In the genomic region with DNA sequence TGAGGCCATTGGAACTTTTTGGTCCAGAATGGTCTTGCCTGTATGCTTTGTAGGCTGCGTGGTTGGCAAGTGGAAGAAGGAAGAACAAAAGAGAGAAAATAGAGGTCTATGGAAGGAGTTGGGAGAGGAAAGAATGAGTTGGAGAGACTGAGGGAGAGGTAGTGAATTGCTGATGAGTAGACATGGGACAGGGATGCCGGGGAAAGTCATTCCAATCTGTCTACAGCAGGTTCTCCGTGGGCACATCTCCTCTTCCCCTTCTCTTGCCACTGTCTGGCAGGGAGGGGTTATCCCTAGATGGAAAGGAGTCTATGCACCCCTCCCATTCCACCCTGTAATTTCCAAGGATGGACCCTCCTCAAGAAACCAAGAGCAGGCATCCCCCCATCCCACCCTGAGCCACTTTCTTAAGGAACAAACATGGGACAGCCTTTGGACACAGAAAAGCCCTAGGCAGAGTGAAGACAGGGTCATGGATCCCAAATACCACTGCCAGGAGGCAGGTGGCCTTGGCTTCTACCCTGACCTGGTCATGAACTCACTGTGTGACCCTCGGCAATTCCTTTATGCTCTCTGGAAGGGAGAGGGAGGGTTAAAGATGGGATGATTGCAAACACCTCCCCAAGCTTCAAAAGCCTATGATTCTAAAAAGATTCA, we compare ENCODE assay signal across 30 cellular contexts.
A peak's percentile ranks its signal among the peaks of the same experiment; 100 is the strongest.
DNase-seq lines count a peak whose midpoint lies in the region; ATAC-seq and TF ChIP-seq lines count a peak whose summit lies in the region.
"Had no signal": no experiment of that assay in that cellular context is flagged by ENCODE, and none has a peak within 500 bp of the region (broad histone marks: within the 10 kb centered on the region; RNA-seq: fewer than 3 reads in every experiment).

No MANE protein-coding gene starts in this region.

- CTCF ChIA-PET in activated naive CD4-positive, alpha-beta T cell treated with anti-CD3 and anti-CD28 coated beads, Interleukin-2, amount 10 ng/mL, durations not matched to agents 7 days and 5 days (lab: Charles Lee) = no interaction called here
- CTCF ChIA-PET in activated naive CD4-positive, alpha-beta T cell treated with anti-CD3 and anti-CD28 coated beads for 36 hours (lab: Charles Lee) = no interaction called here

- intact Hi-C loops in activated naive CD4-positive, alpha-beta T cell treated with anti-CD3 and anti-CD28 coated beads for 36 hours (cut with micrococcal nuclease) = no loop called here

- WGBS in upper lobe of left lung, 2 donors = 87 to 91% methylated on average over 3 to 4 of the region's 4 CpGs

- no peaks in the 10 kb centered on the region for H3K9me3 Mint-ChIP-seq in activated naive CD4-positive, alpha-beta T cell treated with anti-CD3 and anti-CD28 coated beads, Interleukin-2, amount 10 ng/mL, durations not matched to agents 7 days and 5 days
- H3K9me3 Mint-ChIP-seq in activated naive CD4-positive, alpha-beta T cell treated with anti-CD3 and anti-CD28 coated beads for 36 hours = no peaks in the 10 kb centered on the region
- no peaks in the 10 kb centered on the region for H3K9me3 Mint-ChIP-seq in effector memory CD8-positive, alpha-beta T cell
- H3K9me3 Mint-ChIP-seq in stimulated activated effector memory CD8-positive, alpha-beta T cell treated with anti-CD3 and anti-CD28 coated beads, Interleukin-12 subunit alpha, Interleukin-12 subunit beta, amount 100 ng/mL, for 72 hours = no peaks in the 10 kb centered on the region
- H3K9me3 Mint-ChIP-seq: nephron progenitor cell had no signal

- no peak for DNase-seq in activated naive CD4-positive, alpha-beta T cell treated with anti-CD3 and anti-CD28 coated beads, Interleukin-2, amount 10 ng/mL, durations not matched to agents 7 days and 5 days
- no peak for DNase-seq in activated naive CD4-positive, alpha-beta T cell treated with anti-CD3 and anti-CD28 coated beads for 36 hours
- no peak for DNase-seq in effector memory CD8-positive, alpha-beta T cell
- DNase-seq in stimulated activated effector memory CD8-positive, alpha-beta T cell treated with anti-CD3 and anti-CD28 coated beads, Interleukin-12 subunit alpha, Interleukin-12 subunit beta, amount 100 ng/mL, for 72 hours (ENCODE audit: low spot score in 2 of 2) = peak in 1 of 2 donors; percentile 25
- DNase-seq in NCI-H2029 treated with DMSO at 0.1 percent for 48 hours (lab: John Stamatoyannopoulos, UW) (no peak), upper lobe of left lung (no peak)
- DNase-seq: activated CD4-positive, CD25-positive, alpha-beta regulatory T cell; activated naive CD4-positive, alpha-beta T cell treated with Interleukin-2 at 50 U/mL for 16 hours; C1 segment of cervical spinal cord; colonic mucosa; DMS79 treated with DMSO at 0.1 percent for 48 hours; effector CD4-positive, alpha-beta T cell; GF-D8; GM23248; hippocampal formation; left cardiac atrium; mucosa of descending colon; NCI-H146; NCI-H748 treated with DMSO at 0.1 percent for 48 hours; nephron progenitor cell; Peyer's patch; SHP77; stimulated activated CD4-positive, alpha-beta T cell treated with anti-CD3 and anti-CD28 coated beads, Interleukin-15, amount 100 ng/mL, for 24 hours; stimulated activated CD4-positive, alpha-beta T cell treated with anti-CD3 and anti-CD28 coated beads, Interleukin-4, amount 100 ng/mL, for 4 hours; trophoblast cell had no signal

- peaks cover under 1% of the 10 kb centered on the region for H3K36me3 Mint-ChIP-seq in activated naive CD4-positive, alpha-beta T cell treated with anti-CD3 and anti-CD28 coated beads, Interleukin-2, amount 10 ng/mL, durations not matched to agents 7 days and 5 days
- H3K36me3 Mint-ChIP-seq in activated naive CD4-positive, alpha-beta T cell treated with anti-CD3 and anti-CD28 coated beads for 36 hours (ENCODE audit: low read depth) = no peaks in the 10 kb centered on the region
- peaks cover 2% of the 10 kb centered on the region for H3K36me3 Mint-ChIP-seq in effector memory CD8-positive, alpha-beta T cell (ENCODE audit: insufficient read depth)
- no peaks in the 10 kb centered on the region for H3K36me3 Mint-ChIP-seq in stimulated activated effector memory CD8-positive, alpha-beta T cell treated with anti-CD3 and anti-CD28 coated beads, Interleukin-12 subunit alpha, Interleukin-12 subunit beta, amount 100 ng/mL, for 72 hours
- H3K36me3 Mint-ChIP-seq: IgD-negative memory B cell had no signal

- H3K4me3 Mint-ChIP-seq in activated naive CD4-positive, alpha-beta T cell treated with anti-CD3 and anti-CD28 coated beads, Interleukin-2, amount 10 ng/mL, durations not matched to agents 7 days and 5 days = no peak overlapping the region
- no peak overlapping the region for H3K4me3 Mint-ChIP-seq in activated naive CD4-positive, alpha-beta T cell treated with anti-CD3 and anti-CD28 coated beads for 36 hours
- H3K4me3 Mint-ChIP-seq in effector memory CD8-positive, alpha-beta T cell = no peak overlapping the region
- no peak overlapping the region for H3K4me3 Mint-ChIP-seq in stimulated activated effector memory CD8-positive, alpha-beta T cell treated with anti-CD3 and anti-CD28 coated beads, Interleukin-12 subunit alpha, Interleukin-12 subunit beta, amount 100 ng/mL, for 72 hours
- H3K4me3 Mint-ChIP-seq: nephron progenitor cell had no signal

- no peaks in the 10 kb centered on the region for H3K36me3 ChIP-seq in KOPT-K1 (ENCODE audit: insufficient read depth, low read length)
- H3K36me3 ChIP-seq in upper lobe of left lung = no peaks in the 10 kb centered on the region
- H3K36me3 ChIP-seq: ascending aorta, cardiac muscle cell, colonic mucosa, Peyer's patch had no signal

- H3K4me1 ChIP-seq in upper lobe of left lung = no peaks in the 10 kb centered on the region
- H3K4me1 ChIP-seq: ascending aorta, colonic mucosa, Peyer's patch had no signal

- TF ChIP-seq EP300 in upper lobe of left lung (IDR thresholded peaks at IDR 0.05) = no peak

- H3K27ac Mint-ChIP-seq in activated naive CD4-positive, alpha-beta T cell treated with anti-CD3 and anti-CD28 coated beads, Interleukin-2, amount 10 ng/mL, durations not matched to agents 7 days and 5 days = peak overlapping the region; percentile 89
- H3K27ac Mint-ChIP-seq in activated naive CD4-positive, alpha-beta T cell treated with anti-CD3 and anti-CD28 coated beads for 36 hours = no peak overlapping the region
- peak overlapping the region; percentile 16 to 87 for H3K27ac Mint-ChIP-seq in effector memory CD8-positive, alpha-beta T cell
- peak overlapping the region; percentile 40 for H3K27ac Mint-ChIP-seq in stimulated activated effector memory CD8-positive, alpha-beta T cell treated with anti-CD3 and anti-CD28 coated beads, Interleukin-12 subunit alpha, Interleukin-12 subunit beta, amount 100 ng/mL, for 72 hours
- H3K27ac Mint-ChIP-seq: IgD-negative memory B cell, nephron progenitor cell had no signal

- H3K27me3 ChIP-seq in upper lobe of left lung = no peaks in the 10 kb centered on the region
- H3K27me3 ChIP-seq: ascending aorta, colonic mucosa, Peyer's patch had no signal

- H3K4me1 Mint-ChIP-seq in activated naive CD4-positive, alpha-beta T cell treated with anti-CD3 and anti-CD28 coated beads, Interleukin-2, amount 10 ng/mL, durations not matched to agents 7 days and 5 days = peaks cover 66% of the 10 kb centered on the region
- peaks cover 50% of the 10 kb centered on the region for H3K4me1 Mint-ChIP-seq in activated naive CD4-positive, alpha-beta T cell treated with anti-CD3 and anti-CD28 coated beads for 36 hours (ENCODE audit: low read depth)
- peaks cover 13 to 28% of the 10 kb centered on the region in 2 donors for H3K4me1 Mint-ChIP-seq in effector memory CD8-positive, alpha-beta T cell (ENCODE audit: low read depth in 2 of 2)
- peaks cover 23% of the 10 kb centered on the region for H3K4me1 Mint-ChIP-seq in stimulated activated effector memory CD8-positive, alpha-beta T cell treated with anti-CD3 and anti-CD28 coated beads, Interleukin-12 subunit alpha, Interleukin-12 subunit beta, amount 100 ng/mL, for 72 hours
- H3K4me1 Mint-ChIP-seq: IgD-negative memory B cell had no signal

- H3K27ac ChIP-seq in KOPT-K1 (ENCODE audit: low read depth, low read length, poor library complexity, severe bottlenecking) = peak overlapping the region; percentile 37
- H3K27ac ChIP-seq in upper lobe of left lung = no peak overlapping the region
- H3K27ac ChIP-seq: ascending aorta, cardiac muscle cell, colonic mucosa, epithelial cell of prostate, GM23248, Peyer's patch had no signal

- H3K4me3 ChIP-seq in upper lobe of left lung = no peak overlapping the region
- H3K4me3 ChIP-seq: ascending aorta, cardiac muscle cell, colonic mucosa, GM23248, mucosa of descending colon, Peyer's patch had no signal

- peaks cover 25% of the 10 kb centered on the region for H3K27me3 Mint-ChIP-seq in activated naive CD4-positive, alpha-beta T cell treated with anti-CD3 and anti-CD28 coated beads, Interleukin-2, amount 10 ng/mL, durations not matched to agents 7 days and 5 days
- H3K27me3 Mint-ChIP-seq in activated naive CD4-positive, alpha-beta T cell treated with anti-CD3 and anti-CD28 coated beads for 36 hours (ENCODE audit: low read depth) = peaks cover 11% of the 10 kb centered on the region
- peaks cover 14 to 24% of the 10 kb centered on the region in 2 donors for H3K27me3 Mint-ChIP-seq in effector memory CD8-positive, alpha-beta T cell

- H3K9me3 ChIP-seq in KOPT-K1 (ENCODE audit: insufficient read depth, low read length, poor library complexity, severe bottlenecking) (no peaks in the 10 kb centered on the region), upper lobe of left lung (no peaks in the 10 kb centered on the region)
- H3K9me3 ChIP-seq: ascending aorta, colonic mucosa, mucosa of descending colon, Peyer's patch had no signal

- no peak for TF ChIP-seq POLR2A in upper lobe of left lung (IDR thresholded peaks at IDR 0.05)

- ATAC-seq in effector memory CD8-positive, alpha-beta T cell (replicated peaks) = no peak
- no peak for ATAC-seq in stimulated activated effector memory CD8-positive, alpha-beta T cell treated with anti-CD3 and anti-CD28 coated beads, Interleukin-12 subunit alpha, Interleukin-12 subunit beta, amount 100 ng/mL, for 72 hours
- no peak for ATAC-seq in upper lobe of left lung (ENCODE audit: low FRiP score in 2 of 2)
- ATAC-seq: left cardiac atrium, mucosa of descending colon had no signal

- TF ChIP-seq CTCF in upper lobe of left lung (IDR thresholded peaks at IDR 0.05) = no peak
